ENCODE assay signal across 9 cellular contexts in genomic region chr11:29432719-29433325, GRCh38.
A peak's percentile ranks its signal among the peaks of the same experiment; 100 is the strongest.
DNase-seq lines count a peak whose midpoint lies in the region; ATAC-seq, FAIRE-seq and TF ChIP-seq lines count a peak whose summit lies in the region.
"Had no signal": no experiment of that assay in that cellular context is flagged by ENCODE, and none has a peak within 500 bp of the region (broad histone marks: within the 10 kb centered on the region; RNA-seq: fewer than 3 reads in every experiment).

No MANE protein-coding gene starts in this region.

- H3K27ac ChIP-seq in ovary: no peak overlapping the region

- in situ Hi-C loops in GM13977 (cut with MboI; ENCODE audit: low pct_unique_long_range_greater_than_20kb, low sequenced_read_pairs, unreplicated experiment): no loop called here

- H3K27me3 Mint-ChIP-seq in T-helper 17 cell: no peaks in the 10 kb centered on the region
- peaks cover 10% of the 10 kb centered on the region for H3K27me3 Mint-ChIP-seq in stimulated activated naive CD8-positive, alpha-beta T cell treated with anti-CD3 and anti-CD28 coated beads, Interleukin-15, amount 100 ng/mL, for 72 hours
- H3K27me3 Mint-ChIP-seq: activated naive CD8-positive, alpha-beta T cell had no signal

- no peaks in the 10 kb centered on the region for H3K4me1 Mint-ChIP-seq in T-helper 17 cell
- no peaks in the 10 kb centered on the region for H3K4me1 Mint-ChIP-seq in stimulated activated naive CD8-positive, alpha-beta T cell treated with anti-CD3 and anti-CD28 coated beads, Interleukin-15, amount 100 ng/mL, for 72 hours

- FAIRE-seq in A204.1 (lab: Jason Lieb, UNC): peak; percentile 87

- peak; percentile 6 for DNase-seq in GM13977 (ENCODE audit: low spot score)
- DNase-seq in RKO (ENCODE audit: low spot score): peak; percentile 42
- peak; percentile 7 for DNase-seq in hepatic stellate cell (ENCODE audit: low spot score)
- no peak for DNase-seq in T-helper 17 cell
- DNase-seq in stimulated activated naive CD8-positive, alpha-beta T cell treated with anti-CD3 and anti-CD28 coated beads, Interleukin-15, amount 100 ng/mL, for 72 hours: no peak
- no peak for DNase-seq in left colon
- DNase-seq in ovary: no peak

- WGBS in ovary, 3 donors: 14 to 26% (median 23%) methylated on average over 3 of the region's 3 CpGs

- ATAC-seq in T-helper 17 cell: no peak
- ATAC-seq in stimulated activated naive CD8-positive, alpha-beta T cell treated with anti-CD3 and anti-CD28 coated beads, Interleukin-15, amount 100 ng/mL, for 72 hours: no peak
- no peak for ATAC-seq in left colon

- H3K36me3 ChIP-seq in ovary: no peaks in the 10 kb centered on the region

- TF ChIP-seq EP300 in ovary (IDR thresholded peaks at IDR 0.05): no peak

- no peaks in the 10 kb centered on the region for H3K36me3 Mint-ChIP-seq in T-helper 17 cell (ENCODE audit: low read depth)
- H3K36me3 Mint-ChIP-seq: activated naive CD8-positive, alpha-beta T cell had no signal

- no peak for TF ChIP-seq POLR2A in ovary (IDR thresholded peaks at IDR 0.05)

- no peaks in the 10 kb centered on the region for H3K27me3 ChIP-seq in ovary

- H3K4me3 Mint-ChIP-seq in T-helper 17 cell: no peak overlapping the region
- no peak overlapping the region for H3K4me3 Mint-ChIP-seq in stimulated activated naive CD8-positive, alpha-beta T cell treated with anti-CD3 and anti-CD28 coated beads, Interleukin-15, amount 100 ng/mL, for 72 hours
- H3K4me3 Mint-ChIP-seq: activated naive CD8-positive, alpha-beta T cell had no signal

- no peak overlapping the region for H3K4me3 ChIP-seq in ovary

- H3K9me3 ChIP-seq in T-helper 17 cell (ENCODE audit: control insufficient read depth, low read length, poor library complexity, severe bottlenecking) (no peaks in the 10 kb centered on the region), ovary (no peaks in the 10 kb centered on the region)

- no peak overlapping the region for H3K27ac Mint-ChIP-seq in T-helper 17 cell
- no peak overlapping the region for H3K27ac Mint-ChIP-seq in stimulated activated naive CD8-positive, alpha-beta T cell treated with anti-CD3 and anti-CD28 coated beads, Interleukin-15, amount 100 ng/mL, for 72 hours
- H3K27ac Mint-ChIP-seq: activated naive CD8-positive, alpha-beta T cell had no signal

- H3K9me3 Mint-ChIP-seq in stimulated activated naive CD8-positive, alpha-beta T cell treated with anti-CD3 and anti-CD28 coated beads, Interleukin-15, amount 100 ng/mL, for 72 hours: peaks cover 5 to 9% of the 10 kb centered on the region in 2 donors

- intact Hi-C loops in left colon (cut with DNase I, micrococcal nuclease) (no loop called here), ovary (cut with DNase I) (no loop called here)

- peak; percentile 48 for TF ChIP-seq CTCF in GM13977 (IDR thresholded peaks at IDR 0.05; ENCODE audit: extremely low read depth, insufficient read depth, missing control alignments)
- no peak for TF ChIP-seq CTCF in ovary (IDR thresholded peaks at IDR 0.05)

- no peaks in the 10 kb centered on the region for H3K4me1 ChIP-seq in ovary (ENCODE audit: insufficient read depth)

Comparison
In these comparisons a context has a peak if more than half of its experiments do, and no peak if none do; other contexts are left out.
1. DNase-seq: peak in GM13977 (single experiment), RKO (single experiment) and hepatic stellate cell (single experiment); none in T-helper 17 cell (0 of 3), stimulated activated naive CD8-positive, alpha-beta T cell treated with anti-CD3 and anti-CD28 coated beads, Interleukin-15, amount 100 ng/mL, for 72 hours (0 of 2), left colon (0 of 2) and ovary (0 of 5).